ENCODE assay signal across 18 cellular contexts in genomic region chr2:64992990-64993389, GRCh38. TPM values are rescaled to one million over a fixed set of nuclear protein-coding genes. Genes with fewer than 3 reads are reported as not detected.
DNase-seq lines count a peak whose midpoint lies in the region; ATAC-seq, FAIRE-seq and TF ChIP-seq lines count a peak whose summit lies in the region.
"Had no signal": no experiment of that assay in that cellular context is flagged by ENCODE, and none has a peak within 500 bp of the region (broad histone marks: within the 10 kb centered on the region; RNA-seq: fewer than 3 reads in every experiment).

No MANE protein-coding gene starts in this region.

- H3K4me3 ChIP-seq in GM06990 (replicated peaks; ENCODE audit: low read depth, low read length) = peak overlapping the region; percentile 56
- H3K4me3 ChIP-seq in keratinocyte (ENCODE audit: control insufficient read depth in 2 of 3, extremely low read depth in 1 of 3, insufficient read depth in 2 of 3, low read depth in 1 of 3, low read length in 3 of 3) = no peak overlapping the region

- DNase-seq in NCI-H82 (lab: John Stamatoyannopoulos, UW) (peak; percentile 15), NCI-H82 treated with DMSO at 0.1 percent for 48 hours (lab: John Stamatoyannopoulos, UW; ENCODE audit: unreplicated experiment) (no peak), GM06990 (ENCODE audit: extremely low read depth, insufficient read length) (no peak), RPMI8226 (peak; percentile 53), keratinocyte (ENCODE audit: low read depth, low spot score) (no peak), NCI-H2081 treated with DMSO at 0.1 percent for 48 hours (lab: John Stamatoyannopoulos, UW) (no peak), NCI-H1694 treated with DMSO at 0.1 percent for 48 hours (lab: John Stamatoyannopoulos, UW) (no peak)
- no peak for DNase-seq in CD4-positive, alpha-beta T cell
- DNase-seq: activated effector memory CD4-positive, alpha-beta T cell treated with anti-CD3 and anti-CD28 coated beads, Interleukin-2, amount 50 U/mL, for 16 hours; midbrain; NK-92 treated with Interleukin-12 subunit alpha and Interleukin-12 subunit beta, amount 100 ng/mL, for 24 hours; retina; stimulated activated naive CD4-positive, alpha-beta T cell; trophoblast cell had no signal

- POLR2A ChIA-PET in CD4-positive, alpha-beta T cell (lab: Charles Lee) = interaction anchor here (1.0 kb wide), 1 partner anchor 137 kb away, joined by 3 read pairs; the partner anchor contains the start of gene RAB1A

- H2AFZ ChIP-seq in keratinocyte (ENCODE audit: control insufficient read depth, low read length) = no peak overlapping the region

- no peaks in the 10 kb centered on the region for H3K79me2 ChIP-seq in keratinocyte (ENCODE audit: control insufficient read depth, insufficient read depth, low read length)

- peaks cover 17% of the 10 kb centered on the region for H3K4me1 Mint-ChIP-seq in CD4-positive, alpha-beta T cell (ENCODE audit: low read depth)

- no peaks in the 10 kb centered on the region for H4K20me1 ChIP-seq in keratinocyte (ENCODE audit: control insufficient read depth, extremely low read depth, insufficient read depth, low read length)

- H3K27ac ChIP-seq in keratinocyte (ENCODE audit: control insufficient read depth, insufficient read depth, low read length) = no peak overlapping the region
- no peak overlapping the region for H3K27ac ChIP-seq in CD4-positive, alpha-beta T cell (ENCODE audit: low read depth, low read length)
- H3K27ac ChIP-seq: VCaP had no signal

- intact Hi-C loops in CD4-positive, alpha-beta T cell (cut with DNase I, micrococcal nuclease) = loop anchor here in 1 of 2 experiments (2.0 to 5.0 kb wide), 2 partner anchors 46 to 139 kb away; partner anchors contain the start of gene RAB1A

- H3K36me3 Mint-ChIP-seq in CD4-positive, alpha-beta T cell (ENCODE audit: low read depth) = no peaks in the 10 kb centered on the region

- FAIRE-seq in keratinocyte (lab: Jason Lieb, UNC) = no peak
- FAIRE-seq: A204.1, GM12892 had no signal

- peaks cover 14% of the 10 kb centered on the region for H3K4me1 ChIP-seq in keratinocyte (ENCODE audit: control insufficient read depth, extremely low read depth, insufficient read depth, low read length)

- CTCF ChIA-PET in CD4-positive, alpha-beta T cell (lab: Charles Lee) = no interaction called here

- H3K9me1 ChIP-seq in keratinocyte (ENCODE audit: control insufficient read depth, extremely low read depth, insufficient read depth, low read length) = no peaks in the 10 kb centered on the region

- no peak overlapping the region for H3K9ac ChIP-seq in keratinocyte (ENCODE audit: control insufficient read depth, extremely low read depth, insufficient read depth, low read length)

- H3K36me3 ChIP-seq in GM06990 (ENCODE audit: control insufficient read depth, insufficient read depth, low read length) = peaks cover 9% of the 10 kb centered on the region
- peaks cover 0 to 3% of the 10 kb centered on the region in 2 experiments for H3K36me3 ChIP-seq in keratinocyte (ENCODE audit: control insufficient read depth in 2 of 2, extremely low read depth in 1 of 2, insufficient read depth in 2 of 2, low read length in 2 of 2)

- no peaks in the 10 kb centered on the region for H3K27me3 ChIP-seq in GM06990 (replicated peaks; ENCODE audit: control insufficient read depth, insufficient read depth, low read length)
- H3K27me3 ChIP-seq in keratinocyte (ENCODE audit: control insufficient read depth, extremely low read depth, insufficient read depth, low read length) = no peaks in the 10 kb centered on the region
- no peaks in the 10 kb centered on the region for H3K27me3 ChIP-seq in CD4-positive, alpha-beta T cell (ENCODE audit: control insufficient read depth, insufficient read depth, low read length)

- no peak for ATAC-seq in CD4-positive, alpha-beta T cell (ENCODE audit: poor library complexity)

- no peak overlapping the region for H3K4me3 Mint-ChIP-seq in CD4-positive, alpha-beta T cell
- H3K4me3 Mint-ChIP-seq: CD14-positive monocyte had no signal

- no peaks in the 10 kb centered on the region for H3K9me3 ChIP-seq in keratinocyte (ENCODE audit: control insufficient read depth, low read depth, low read length)
- H3K9me3 ChIP-seq in CD4-positive, alpha-beta T cell (ENCODE audit: control insufficient read depth, low read length) = no peaks in the 10 kb centered on the region

- no peak overlapping the region for H3K27ac Mint-ChIP-seq in CD4-positive, alpha-beta T cell

- peak overlapping the region; percentile 9 for H3K4me2 ChIP-seq in keratinocyte (ENCODE audit: control insufficient read depth, extremely low read depth, insufficient read depth, low read depth, low read length)

- H3K9me3 Mint-ChIP-seq in CD4-positive, alpha-beta T cell = no peaks in the 10 kb centered on the region
- H3K9me3 Mint-ChIP-seq: CD14-positive monocyte had no signal

- TF ChIP-seq CTCF in GM06990 (IDR thresholded peaks at IDR 0.05; ENCODE audit: insufficient read depth, low read length, poor library complexity, severe bottlenecking) (no peak), keratinocyte (optimal IDR thresholded peaks at IDR 0.05 in 1 of 3, IDR thresholded peaks at IDR 0.05 in 1 of 3, conservative IDR thresholded peaks at IDR 0.05 in 1 of 3; ENCODE audit: extremely low read depth in 1 of 3, insufficient read depth in 2 of 3, low read length in 3 of 3) (no peak)
- no peak for TF ChIP-seq CTCF in CD4-positive, alpha-beta T cell (IDR thresholded peaks at IDR 0.05)

- peaks cover 4% of the 10 kb centered on the region for H3K27me3 Mint-ChIP-seq in CD4-positive, alpha-beta T cell

- dilution Hi-C loops in keratinocyte (cut with MboI; ENCODE audit: extremely low pct_ligation_motif_present, low sequenced_read_pairs) = no loop called here

RNA-seq across cellular contexts. Expression of gene SLC1A4, which starts 3.8 kb away (rescaled TPM):
- polyA plus RNA-seq in keratinocyte = 6.3 to 9.2 TPM (median 8.2 TPM) in 3 replicates
- 8.0 TPM for polyA plus RNA-seq in keratinocyte (2011; ENCODE audit: low read depth)
- polyA plus RNA-seq in keratinocyte (2011; cell fraction: cytosol; rRNA removed) = 6.0 and 7.4 TPM in 2 replicates
- polyA plus RNA-seq in keratinocyte (2011; cell fraction: nucleus; rRNA removed) = 16.6 and 17.1 TPM in 2 replicates
- polyA plus RNA-seq in keratinocyte (2012; ENCODE audit: low replicate concordance) = 8.3 and 9.0 TPM in 2 replicates
- 14.6 to 32.8 TPM (median 16.0 TPM) in 3 replicates for polyA minus RNA-seq in keratinocyte
- 16.1 TPM for polyA minus RNA-seq in keratinocyte (2011; cell fraction: cytosol; rRNA and poly(A)+ RNA removed)
- 15.9 and 19.9 TPM in 2 replicates for polyA minus RNA-seq in keratinocyte (2011; cell fraction: nucleus; rRNA and poly(A)+ RNA removed)
- total RNA-seq in CD4-positive, alpha-beta T cell = 1 to 10 TPM; 2.4 to 2.8 TPM

Comparison
In these comparisons a context has a peak if more than half of its experiments do, and no peak if none do; other contexts are left out.
1. DNase-seq: peak in NCI-H82 (single experiment) and RPMI8226 (single experiment); none in NCI-H82 treated with DMSO at 0.1 percent for 48 hours (single experiment), GM06990 (single experiment), keratinocyte (single experiment), NCI-H2081 treated with DMSO at 0.1 percent for 48 hours (single experiment), CD4-positive, alpha-beta T cell (0 of 10) and NCI-H1694 treated with DMSO at 0.1 percent for 48 hours (single experiment).